In genomic region chr17:58325289-58325726, GRCh38 we compare ENCODE assay signal across 8 cellular contexts. TPM values are rescaled to one million over a fixed set of nuclear protein-coding genes. Genes with fewer than 3 reads are reported as not detected.
DNase-seq lines count a peak whose midpoint lies in the region; ATAC-seq and TF ChIP-seq lines count a peak whose summit lies in the region.

No MANE protein-coding gene starts in this region.

- H3K9me3 Mint-ChIP-seq in activated naive CD4-positive, alpha-beta T cell treated with anti-CD3 and anti-CD28 coated beads, Interleukin-2, amount 10 ng/mL, durations not matched to agents 7 days and 5 days = no peaks in the 10 kb centered on the region

- no peak for TF ChIP-seq POLR2A in upper lobe of left lung (IDR thresholded peaks at IDR 0.05)

- no peaks in the 10 kb centered on the region for H3K36me3 ChIP-seq in upper lobe of left lung
- no peaks in the 10 kb centered on the region for H3K36me3 ChIP-seq in PC-9 (ENCODE audit: low read depth)

- peak; percentile 40 for DNase-seq in activated naive CD4-positive, alpha-beta T cell treated with anti-CD3 and anti-CD28 coated beads, Interleukin-2, amount 10 ng/mL, durations not matched to agents 7 days and 5 days
- no peak for DNase-seq in activated naive CD4-positive, alpha-beta T cell treated with Interleukin-2 at 50 U/mL for 16 hours
- DNase-seq in T-helper 17 cell (no peak), iPS-NIHi11 (ENCODE audit: low spot score) (peak; percentile 67), upper lobe of left lung (peak in 1 of 2 donors; percentile 77), PC-9 (no peak), OCI-M2 (lab: John Stamatoyannopoulos, UW; ENCODE audit: unreplicated experiment) (no peak)

- no peak for TF ChIP-seq EP300 in upper lobe of left lung (IDR thresholded peaks at IDR 0.05)

- no TSS peak for BruUV-seq in PC-9 (replicated peaks; lab: Mats Ljungman, UMichigan)

- H2AFZ ChIP-seq in PC-9 = no peak overlapping the region

- 67 to 71% methylated on average over 8 to 11 of the region's 11 CpGs for WGBS in upper lobe of left lung, 2 donors

- POLR2A ChIA-PET in PC-9 (lab: Charles Lee; ENCODE audit: unreplicated experiment) = no interaction called here

- H3K27ac Mint-ChIP-seq in activated naive CD4-positive, alpha-beta T cell treated with anti-CD3 and anti-CD28 coated beads, Interleukin-2, amount 10 ng/mL, durations not matched to agents 7 days and 5 days = no peak overlapping the region
- peak overlapping the region; percentile 67 for H3K27ac Mint-ChIP-seq in T-helper 17 cell

- H3F3A ChIP-seq in PC-9 (ENCODE audit: insufficient read depth, low read depth) = no peaks in the 10 kb centered on the region

- H3K36me3 Mint-ChIP-seq in activated naive CD4-positive, alpha-beta T cell treated with anti-CD3 and anti-CD28 coated beads, Interleukin-2, amount 10 ng/mL, durations not matched to agents 7 days and 5 days = peaks cover 32% of the 10 kb centered on the region
- H3K36me3 Mint-ChIP-seq in T-helper 17 cell (ENCODE audit: low read depth) = peaks cover 9% of the 10 kb centered on the region

- H3K9me3 ChIP-seq in T-helper 17 cell (ENCODE audit: control insufficient read depth, low read length, poor library complexity, severe bottlenecking) = no peaks in the 10 kb centered on the region
- H3K9me3 ChIP-seq in upper lobe of left lung = no peaks in the 10 kb centered on the region
- no peaks in the 10 kb centered on the region for H3K9me3 ChIP-seq in PC-9 (ENCODE audit: insufficient read depth, low read depth)

- ATAC-seq in T-helper 17 cell (no peak), upper lobe of left lung (ENCODE audit: low FRiP score in 2 of 2) (no peak), GM18861 (IDR thresholded peaks at IDR 0.05; ENCODE audit: unreplicated experiment) (no peak)

- TF ChIP-seq CTCF in upper lobe of left lung (IDR thresholded peaks at IDR 0.05) = no peak
- TF ChIP-seq CTCF in PC-9 (conservative IDR thresholded peaks at IDR 0.05) = no peak

- CTCF ChIA-PET in activated naive CD4-positive, alpha-beta T cell treated with anti-CD3 and anti-CD28 coated beads, Interleukin-2, amount 10 ng/mL, durations not matched to agents 7 days and 5 days (lab: Charles Lee) = interaction anchor here (1.1 to 4.0 kb wide), 5 partner anchors 8 to 21 kb away, joined by 3 to 42 read pairs (median 7); no protein-coding TSS in a partner anchor
- CTCF ChIA-PET in PC-9 (lab: Charles Lee) = no interaction called here

- H3K4me2 ChIP-seq in PC-9 = no peak overlapping the region

- peaks cover 30% of the 10 kb centered on the region for H3K4me1 Mint-ChIP-seq in activated naive CD4-positive, alpha-beta T cell treated with anti-CD3 and anti-CD28 coated beads, Interleukin-2, amount 10 ng/mL, durations not matched to agents 7 days and 5 days
- H3K4me1 Mint-ChIP-seq in T-helper 17 cell = peaks cover 53% of the 10 kb centered on the region

- intact Hi-C loops in PC-9 (cut with micrococcal nuclease; ENCODE audit: unreplicated experiment) = no loop called here

- no peaks in the 10 kb centered on the region for H4K20me1 ChIP-seq in PC-9 (ENCODE audit: insufficient read depth)

- H3K27me3 Mint-ChIP-seq in activated naive CD4-positive, alpha-beta T cell treated with anti-CD3 and anti-CD28 coated beads, Interleukin-2, amount 10 ng/mL, durations not matched to agents 7 days and 5 days = peaks cover 27% of the 10 kb centered on the region
- H3K27me3 Mint-ChIP-seq in T-helper 17 cell = no peaks in the 10 kb centered on the region

- H3K4me1 ChIP-seq in upper lobe of left lung = peaks cover 4 to 27% (median 20%) of the 10 kb centered on the region in 4 donors
- H3K4me1 ChIP-seq in PC-9 (replicated peaks; ENCODE audit: insufficient read depth) = no peaks in the 10 kb centered on the region

- no peaks in the 10 kb centered on the region for H3K9me2 ChIP-seq in PC-9 (ENCODE audit: insufficient read depth)

- H3K27ac ChIP-seq in upper lobe of left lung = no peak overlapping the region
- H3K27ac ChIP-seq in PC-9 = no peak overlapping the region

- H3K27me3 ChIP-seq in upper lobe of left lung (peaks cover 0 to 5% (median 0%) of the 10 kb centered on the region in 4 donors), PC-9 (ENCODE audit: insufficient read depth, low read depth) (peaks cover 83% of the 10 kb centered on the region)

- no peaks in the 10 kb centered on the region for H3K79me2 ChIP-seq in PC-9 (ENCODE audit: low read depth)

- H3K4me3 Mint-ChIP-seq in activated naive CD4-positive, alpha-beta T cell treated with anti-CD3 and anti-CD28 coated beads, Interleukin-2, amount 10 ng/mL, durations not matched to agents 7 days and 5 days = no peak overlapping the region
- no peak overlapping the region for H3K4me3 Mint-ChIP-seq in T-helper 17 cell

- H3K4me3 ChIP-seq in upper lobe of left lung (peak overlapping the region in 3 of 4 donors; percentile 54 to 79 (median 76)), PC-9 (no peak overlapping the region)

RNA-seq across cellular contexts. Expression of gene TSPOAP1, which starts 3.3 kb away (rescaled TPM):
- total RNA-seq in T-helper 17 cell = 10 to 100 TPM; 30.5 to 32.8 TPM
- 10 to 100 TPM; 14.0 to 50.3 (median 24.1) TPM for total RNA-seq in upper lobe of left lung
- 0.15 and 0.18 TPM in 2 replicates for total RNA-seq in PC-9 (2021)

RNA-seq across cellular contexts. Expression of gene SUPT4H1, which starts 26.7 kb away (rescaled TPM):
- total RNA-seq in T-helper 17 cell (10 to 100 TPM; 41.3 to 50.6 TPM), upper lobe of left lung (10 to 100 TPM; 22.0 to 80.5 (median 40.4) TPM), PC-9 (2021) (72.2 and 74.8 TPM in 2 replicates)

RNA-seq across cellular contexts. Expression of gene MPO, which starts 44.6 kb away (rescaled TPM):
- total RNA-seq in T-helper 17 cell (under 1 TPM in 1 of 2 donors, not detected in 1; 0.07 TPM), upper lobe of left lung (1 to 10 TPM in 4 of 6 donors, under 1 TPM in 2; 0.71 to 4.6 (median 1.0) TPM), PC-9 (2021) (not detected in 2 replicates)

Comparison
In these comparisons a context has a peak if more than half of its experiments do, and no peak if none do; other contexts are left out.
1. DNase-seq: peak in activated naive CD4-positive, alpha-beta T cell treated with anti-CD3 and anti-CD28 coated beads, Interleukin-2, amount 10 ng/mL, durations not matched to agents 7 days and 5 days (single experiment) and iPS-NIHi11 (single experiment); none in activated naive CD4-positive, alpha-beta T cell treated with Interleukin-2 at 50 U/mL for 16 hours (single experiment), T-helper 17 cell (0 of 3), PC-9 (0 of 2) and OCI-M2 (single experiment).
2. RNA of gene TSPOAP1, which starts 3.3 kb away (total RNA-seq): 30.5 to 32.8 TPM in T-helper 17 cell and 14.0 to 50.3 TPM in upper lobe of left lung; 0.15 to 0.18 TPM in PC-9; every median in the first group is over 10 times any median in the second.